1 cellular context compared by ENCODE assay signal in genomic region chr5:156634301-156634700, GRCh38.
A peak's percentile ranks its signal among the peaks of the same experiment; 100 is the strongest.
TF ChIP-seq lines count a peak whose summit lies in the region.

No MANE protein-coding gene starts in this region.

TF ChIP-seq in HepG2, 621 proteins besides CTCF, POLR2A, EP300 and RAD21 (continued from another document):
- TF ChIP-seq ZBTB10 (CRISPR knock-in tag; IDR thresholded peaks at IDR 0.05; ENCODE audit: borderline replicate concordance) (no peak), MAFF (IDR thresholded peaks at IDR 0.05; ENCODE audit: low read depth, low read length) (peak; percentile 52), SAP130 (CRISPR knock-in tag; IDR thresholded peaks at IDR 0.05; ENCODE audit: low read depth) (no peak), MAFK (conservative IDR thresholded peaks at IDR 0.05 in 1 of 2, IDR thresholded peaks at IDR 0.05 in 1 of 2; ENCODE audit: low read length in 2 of 2) (peak in 1 of 2 experiments; percentile 66; a peak in 2 of 4 replicates), STAG1 (CRISPR knock-in tag; IDR thresholded peaks at IDR 0.05) (no peak), ZNF34 (CRISPR knock-in tag; IDR thresholded peaks at IDR 0.05; ENCODE audit: borderline replicate concordance) (no peak), ZMYM3 (CRISPR knock-in tag; IDR thresholded peaks at IDR 0.05) (no peak)
